Comparison of ENCODE assay signal across 2 cellular contexts in the genomic region with DNA sequence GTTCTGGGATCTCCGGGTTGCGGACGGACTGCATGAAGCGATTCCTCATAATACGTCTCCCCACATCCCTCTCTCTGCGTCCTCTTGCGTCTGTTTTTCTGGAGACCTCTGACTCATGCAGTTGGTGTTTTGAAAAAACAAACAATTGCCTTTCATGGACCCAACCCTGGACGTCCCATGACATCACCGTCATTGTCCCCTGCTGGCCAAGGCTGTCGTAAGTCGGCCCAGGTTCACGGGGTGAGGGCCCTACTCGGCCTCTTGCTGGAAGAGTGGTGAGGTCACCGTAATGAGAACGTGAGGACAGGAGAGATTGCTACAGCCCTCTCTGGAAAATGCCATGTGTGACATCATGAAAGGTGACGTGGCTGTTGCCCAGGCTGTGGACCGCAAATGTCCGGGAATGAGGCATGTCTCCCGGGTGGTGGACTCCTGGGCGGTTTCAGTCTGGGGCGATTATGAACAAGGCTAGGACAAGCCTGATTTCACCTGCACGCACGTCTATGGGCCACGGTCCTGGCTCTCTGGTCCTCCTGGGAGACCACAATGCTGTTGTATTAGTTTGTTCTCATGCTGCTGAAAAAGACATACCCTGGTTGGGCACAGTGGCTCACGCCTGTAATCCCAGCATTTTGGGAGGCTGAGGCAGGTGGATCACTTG.
TF ChIP-seq lines count a peak whose summit lies in the region.

No MANE protein-coding gene starts in this region.

TF ChIP-seq in IMR-90, 13 proteins besides CTCF, POLR2A, EP300 and RAD21:
- TF ChIP-seq SMC3 (IDR thresholded peaks at IDR 0.05; ENCODE audit: low read depth, low read length) (no peak), NFE2L2 (IDR thresholded peaks at IDR 0.05; ENCODE audit: low read depth, low read length) (no peak), CHD1 (IDR thresholded peaks at IDR 0.05; ENCODE audit: low read depth, low read length) (no peak), MAFK (IDR thresholded peaks at IDR 0.05; ENCODE audit: low read depth, low read length) (no peak), BHLHE40 (IDR thresholded peaks at IDR 0.05; ENCODE audit: low read depth, low read length) (peak; percentile 85), RFX5 (IDR thresholded peaks at IDR 0.05; ENCODE audit: low read depth, low read length) (no peak), MXI1 (IDR thresholded peaks at IDR 0.05; ENCODE audit: borderline replicate concordance, low read depth, low read length) (no peak), CEBPB (IDR thresholded peaks at IDR 0.05; ENCODE audit: low read depth, low read length) (peak; percentile 85), USF2 (IDR thresholded peaks at IDR 0.05; ENCODE audit: low read depth, low read length) (no peak), MAZ (IDR thresholded peaks at IDR 0.05; ENCODE audit: borderline replicate concordance, low read depth, low read length) (no peak), RCOR1 (IDR thresholded peaks at IDR 0.05; ENCODE audit: insufficient replicate concordance, low read length) (no peak), ELK1 (IDR thresholded peaks at IDR 0.05; ENCODE audit: borderline replicate concordance, low read depth, low read length) (no peak), FOS (IDR thresholded peaks at IDR 0.05; ENCODE audit: low read depth, low read length) (peak; percentile 57; the same call in 1 of the 2 replicates)

TF ChIP-seq in HepG2, 621 proteins besides CTCF, POLR2A, EP300 and RAD21 (continues in another document):
- TF ChIP-seq NR1H2 (CRISPR knock-in tag; IDR thresholded peaks at IDR 0.05; ENCODE audit: borderline replicate concordance, low read depth) (no peak), ZSCAN22 (CRISPR knock-in tag; IDR thresholded peaks at IDR 0.05) (no peak), SIX4 (CRISPR knock-in tag; IDR thresholded peaks at IDR 0.05) (no peak), ARID4A (CRISPR knock-in tag; IDR thresholded peaks at IDR 0.05; ENCODE audit: borderline replicate concordance) (peak; percentile 49; the same call in 1 of the 2 replicates), ZNF691 (CRISPR knock-in tag; IDR thresholded peaks at IDR 0.05; ENCODE audit: borderline replicate concordance, low read depth) (peak; percentile 40; the same call in 1 of the 2 replicates), BRF2 (CRISPR knock-in tag; IDR thresholded peaks at IDR 0.05) (no peak), TBP (CRISPR knock-in tag; IDR thresholded peaks at IDR 0.05) (no peak), SAFB2 (CRISPR knock-in tag; IDR thresholded peaks at IDR 0.05; ENCODE audit: borderline replicate concordance, low read depth) (no peak), MIXL1 (CRISPR knock-in tag; IDR thresholded peaks at IDR 0.05) (peak; percentile 37; the same call in 1 of the 2 replicates), HMGXB3 (CRISPR knock-in tag; IDR thresholded peaks at IDR 0.05; ENCODE audit: borderline replicate concordance) (0 out of 2 replicates have a peak, but pooled peaks have one; percentile 19), DMAP1 (CRISPR knock-in tag; IDR thresholded peaks at IDR 0.05) (peak; percentile 33; the same call in 1 of the 2 replicates), NBN (conservative IDR thresholded peaks at IDR 0.05) (no peak), CBX2 (IDR thresholded peaks at IDR 0.05; ENCODE audit: low read depth, low read length) (no peak), CBX2 (CRISPR knock-in tag; IDR thresholded peaks at IDR 0.05; ENCODE audit: low read depth) (peak; percentile 74; the same call in 1 of the 2 replicates), BHLHE40 (IDR thresholded peaks at IDR 0.05; ENCODE audit: low read length) (peak; percentile 93), TFAP4 (IDR thresholded peaks at IDR 0.05; ENCODE audit: borderline replicate concordance, low read depth) (no peak; the same call in 1 of the 2 replicates), ZNF343 (CRISPR knock-in tag; IDR thresholded peaks at IDR 0.05) (no peak), MAF1 (CRISPR knock-in tag; IDR thresholded peaks at IDR 0.05; ENCODE audit: borderline replicate concordance) (no peak), FOXJ3 (CRISPR knock-in tag; IDR thresholded peaks at IDR 0.05; ENCODE audit: borderline replicate concordance) (no peak), ZNF570 (CRISPR knock-in tag; IDR thresholded peaks at IDR 0.05; ENCODE audit: borderline replicate concordance) (no peak), TFDP1 (CRISPR knock-in tag; IDR thresholded peaks at IDR 0.05; ENCODE audit: borderline replicate concordance) (no peak), ZNF724P (CRISPR knock-in tag; IDR thresholded peaks at IDR 0.05; ENCODE audit: borderline replicate concordance) (0 out of 2 replicates have a peak, but pooled peaks have one; percentile 35), NR2F6 (IDR thresholded peaks at IDR 0.05) (peak; percentile 57), NR2F6 (CRISPR knock-in tag; IDR thresholded peaks at IDR 0.05) (peak; percentile 80; the same call in 1 of the 2 replicates), ZNF335 (CRISPR knock-in tag; IDR thresholded peaks at IDR 0.05) (no peak), ZNF383 (CRISPR knock-in tag; IDR thresholded peaks at IDR 0.05; ENCODE audit: borderline replicate concordance) (no peak), NFE2L2 (IDR thresholded peaks at IDR 0.05; ENCODE audit: low read length) (no peak), ZNF558 (CRISPR knock-in tag; IDR thresholded peaks at IDR 0.05; ENCODE audit: borderline replicate concordance) (no peak), NKX3-1 (CRISPR knock-in tag; IDR thresholded peaks at IDR 0.05) (no peak), BRCA1 (CRISPR knock-in tag; IDR thresholded peaks at IDR 0.05) (no peak), XBP1 (CRISPR knock-in tag; IDR thresholded peaks at IDR 0.05) (peak; percentile 77; the same call in 1 of the 2 replicates), SKI (IDR thresholded peaks at IDR 0.05; ENCODE audit: partially characterized antibody) (peak; percentile 66), ZIK1 (CRISPR knock-in tag; IDR thresholded peaks at IDR 0.05; ENCODE audit: borderline replicate concordance, low read depth) (no peak), ADNP (CRISPR knock-in tag; IDR thresholded peaks at IDR 0.05) (no peak), ZNF512 (CRISPR knock-in tag; IDR thresholded peaks at IDR 0.05) (no peak), RAD51 (IDR thresholded peaks at IDR 0.05; ENCODE audit: borderline replicate concordance) (no peak)
- TF ChIP-seq, protein P1, sequence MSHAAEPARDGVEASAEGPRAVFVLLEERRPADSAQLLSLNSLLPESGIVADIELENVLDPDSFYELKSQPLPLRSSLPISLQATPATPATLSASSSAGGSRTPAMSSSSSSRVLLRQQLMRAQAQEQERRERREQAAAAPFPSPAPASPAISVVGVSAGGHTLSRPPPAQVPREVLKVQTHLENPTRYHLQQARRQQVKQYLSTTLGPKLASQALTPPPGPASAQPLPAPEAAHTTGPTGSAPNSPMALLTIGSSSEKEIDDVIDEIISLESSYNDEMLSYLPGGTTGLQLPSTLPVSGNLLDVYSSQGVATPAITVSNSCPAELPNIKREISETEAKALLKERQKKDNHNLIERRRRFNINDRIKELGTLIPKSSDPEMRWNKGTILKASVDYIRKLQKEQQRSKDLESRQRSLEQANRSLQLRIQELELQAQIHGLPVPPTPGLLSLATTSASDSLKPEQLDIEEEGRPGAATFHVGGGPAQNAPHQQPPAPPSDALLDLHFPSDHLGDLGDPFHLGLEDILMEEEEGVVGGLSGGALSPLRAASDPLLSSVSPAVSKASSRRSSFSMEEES (CRISPR knock-in tag; IDR thresholded peaks at IDR 0.05): peak; percentile 83
